20 cellular contexts compared by ENCODE assay signal in genomic region chr12:123067654-123068053, GRCh38.
"Had no signal": no experiment of that assay in that cellular context is flagged by ENCODE, and none has a peak within 500 bp of the region (broad histone marks: within the 10 kb centered on the region; RNA-seq: fewer than 3 reads in every experiment).

No MANE protein-coding gene starts in this region.

- DNase-seq: activated CD4-positive, alpha-beta T cell treated with anti-CD3 and anti-CD28 coated beads for 1 hour; activated CD4-positive, alpha-beta T cell treated with anti-CD3 and anti-CD28 coated beads, Interleukin-2, amount 50 U/mL, for 4 hours; activated naive CD4-positive, alpha-beta T cell treated with Interleukin-2 at 50 U/mL for 16 hours; activated T-cell treated with anti-CD3 and anti-CD28 coated beads for 4 hours; aorta; lower lobe of right lung; small intestine; stimulated activated CD4-positive, alpha-beta T cell treated with anti-CD3 and anti-CD28 coated beads, Interleukin-4, amount 100 ng/mL, for 24 hours; stimulated activated naive CD4-positive, alpha-beta T cell; T-cell; T1000; transverse colon had no signal

- H3K27me3 ChIP-seq: dorsolateral prefrontal cortex, hepatocyte, neural progenitor cell, pancreas, transverse colon, vagina had no signal

- H3K4me2 ChIP-seq: hepatocyte, neural progenitor cell had no signal

- H2AFZ ChIP-seq: hepatocyte, neural progenitor cell had no signal

- H3K9me3 ChIP-seq: lower lobe of right lung, pancreas, transverse colon, vagina had no signal

- H3K9ac ChIP-seq: neural progenitor cell had no signal

- H3K4me3 ChIP-seq: dorsolateral prefrontal cortex, hepatocyte, lower lobe of right lung, neural progenitor cell, pancreas, transverse colon, vagina had no signal

- FAIRE-seq: keratinocyte, pancreas, small intestine had no signal

- H3K27ac ChIP-seq: hepatocyte, lower lobe of right lung, neural progenitor cell, pancreas, transverse colon, vagina, VCaP had no signal

- H3K36me3 ChIP-seq: lower lobe of right lung, neural progenitor cell, pancreas, transverse colon, vagina had no signal

- ATAC-seq: activated T-helper 17 cell treated with anti-CD3 and anti-CD28 coated beads, Interleukin-2, amount 50 U/mL, for 72 hours; lower lobe of right lung; pancreas; T-cell had no signal
